8 cellular contexts compared by ENCODE assay signal in the genomic region with DNA sequence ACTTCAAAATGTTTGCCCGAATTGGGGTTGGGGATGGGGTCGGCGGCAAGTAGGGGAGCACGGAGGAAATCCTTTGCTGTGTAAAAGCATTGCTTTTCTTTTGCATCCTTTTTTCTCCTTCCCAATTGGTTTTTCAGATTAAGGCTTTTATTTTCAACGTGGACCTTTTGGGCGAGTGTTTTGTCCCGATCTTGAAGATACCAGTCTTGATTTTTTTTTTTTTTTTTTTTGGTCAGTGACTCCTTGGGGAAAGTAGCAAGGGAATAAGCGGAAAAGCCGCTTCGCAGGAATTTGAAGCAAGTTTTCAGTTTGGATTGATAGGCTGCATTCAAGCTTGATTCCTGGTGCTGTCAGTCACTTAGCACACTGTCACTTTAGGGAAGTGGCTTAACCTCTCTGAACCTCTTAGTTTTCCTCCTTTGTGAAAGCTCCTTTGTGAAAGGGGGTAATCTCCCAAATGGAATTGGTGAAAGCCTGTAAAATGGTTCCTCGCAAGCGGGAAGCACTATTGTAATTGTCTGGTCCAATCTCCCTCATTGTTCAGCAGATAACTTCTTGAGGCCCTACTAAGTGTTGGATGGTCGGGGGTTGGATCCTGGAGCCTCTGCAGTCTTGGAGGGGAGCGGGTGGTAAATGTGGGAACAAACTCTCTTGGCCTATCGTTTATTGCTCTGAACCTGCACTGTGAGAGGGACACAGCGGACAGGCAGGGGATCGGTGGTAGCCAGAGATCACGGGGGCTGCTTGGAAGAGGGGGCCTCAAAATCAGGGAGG. TPM values are rescaled to one million over a fixed set of nuclear protein-coding genes. Genes with fewer than 3 reads are reported as not detected.
DNase-seq lines count a peak whose midpoint lies in the region; ATAC-seq and TF ChIP-seq lines count a peak whose summit lies in the region.

No MANE protein-coding gene starts in this region.

- no peak for TF ChIP-seq CTCF in choroid plexus epithelial cell (conservative IDR thresholded peaks at IDR 0.05; ENCODE audit: low read depth, low read length)

- DNase-seq in ELR (ENCODE audit: low read depth) (peak; percentile 29), MV-4-11 (lab: John Stamatoyannopoulos, UW) (peak; percentile 53), choroid plexus epithelial cell (ENCODE audit: low read depth) (no peak), naive B cell (no peak), NCI-H510A treated with DMSO at 0.1 percent for 48 hours (lab: John Stamatoyannopoulos, UW) (no peak)

- H3K4me3 ChIP-seq in choroid plexus epithelial cell (ENCODE audit: low read depth, low read length): peak overlapping the region; percentile 83

- no peaks in the 10 kb centered on the region for H3K9me3 Mint-ChIP-seq in naive B cell

- peak overlapping the region; percentile 82 to 95 (median 91) for H3K4me3 Mint-ChIP-seq in naive B cell

- ATAC-seq in naive B cell (ENCODE audit: low read depth in 2 of 2): no peak
- no peak for ATAC-seq in GM19351 (IDR thresholded peaks at IDR 0.05; ENCODE audit: unreplicated experiment)
- ATAC-seq in HG03565 (IDR thresholded peaks at IDR 0.05; ENCODE audit: unreplicated experiment): no peak
- no peak for ATAC-seq in HG02973 (IDR thresholded peaks at IDR 0.05; ENCODE audit: unreplicated experiment)

- no peaks in the 10 kb centered on the region for H3K36me3 Mint-ChIP-seq in naive B cell

- peak overlapping the region in 5 of 6 donors; percentile 75 to 93 (median 88) for H3K27ac Mint-ChIP-seq in naive B cell

- H3K4me1 Mint-ChIP-seq in naive B cell: peaks cover 30 to 56% (median 55%) of the 10 kb centered on the region in 3 donors

- H3K27me3 Mint-ChIP-seq in naive B cell: no peaks in the 10 kb centered on the region

RNA-seq across cellular contexts. Expression of a gene that starts 1.1 kb away (rescaled TPM):
- 10 to 100 TPM in 1 of 6 donors, 1 to 10 TPM in 5; 4.1 to 21.9 (median 7.2) TPM for polyA plus RNA-seq in naive B cell (ENCODE audit: low read depth in 6 of 6)

RNA-seq across cellular contexts. Expression of a gene that starts 33.3 kb away (rescaled TPM):
- polyA plus RNA-seq in naive B cell (ENCODE audit: low read depth in 6 of 6): 10 to 100 TPM in 5 of 6 donors, 1 to 10 TPM in 1; 4.3 to 24.0 (median 17.9) TPM

RNA-seq across cellular contexts. Expression of a gene that starts 33.5 kb away (rescaled TPM):
- 10 to 100 TPM in 2 of 6 donors, 1 to 10 TPM in 4; 3.7 to 18.5 (median 7.4) TPM for polyA plus RNA-seq in naive B cell (ENCODE audit: low read depth in 6 of 6)

Comparison
In these comparisons a context has a peak if more than half of its experiments do, and no peak if none do; other contexts are left out.
1. DNase-seq: peak in ELR (single experiment) and MV-4-11 (single experiment); none in choroid plexus epithelial cell (single experiment), naive B cell (single experiment) and NCI-H510A treated with DMSO at 0.1 percent for 48 hours (single experiment).